Comparison of ENCODE assay signal across 11 cellular contexts in genomic region chr7:5596896-5597246, GRCh38. TPM values are rescaled to one million over a fixed set of nuclear protein-coding genes. Genes with fewer than 3 reads are reported as not detected.
DNase-seq lines count a peak whose midpoint lies in the region; ATAC-seq and TF ChIP-seq lines count a peak whose summit lies in the region.
"Had no signal": no experiment of that assay in that cellular context is flagged by ENCODE, and none has a peak within 500 bp of the region (broad histone marks: within the 10 kb centered on the region; RNA-seq: fewer than 3 reads in every experiment).

No MANE protein-coding gene starts in this region.

- TF ChIP-seq CTCF in CD4-positive, alpha-beta T cell (IDR thresholded peaks at IDR 0.05): no peak
- no peak for TF ChIP-seq CTCF in RWPE1 (conservative IDR thresholded peaks at IDR 0.05; ENCODE audit: low read depth)
- TF ChIP-seq CTCF in progenitor cell of endocrine pancreas (IDR thresholded peaks at IDR 0.05; ENCODE audit: unreplicated experiment): no peak

- H3K9me3 ChIP-seq in CD4-positive, alpha-beta T cell (ENCODE audit: control insufficient read depth, low read length): no peaks in the 10 kb centered on the region
- no peaks in the 10 kb centered on the region for H3K9me3 ChIP-seq in esophagus (ENCODE audit: control insufficient read depth in 2 of 2, insufficient read depth in 1 of 2, low read depth in 1 of 2, low read length in 1 of 2)
- H3K9me3 ChIP-seq: psoas muscle had no signal

- peak overlapping the region; percentile 11 for H3K4me3 Mint-ChIP-seq in CD4-positive, alpha-beta T cell
- H3K4me3 Mint-ChIP-seq in progenitor cell of endocrine pancreas (ENCODE audit: low read depth): peak overlapping the region; percentile 97

- peaks cover 30% of the 10 kb centered on the region for H3K27me3 Mint-ChIP-seq in CD4-positive, alpha-beta T cell
- H3K27me3 Mint-ChIP-seq in progenitor cell of endocrine pancreas: no peaks in the 10 kb centered on the region

- H3K4me1 Mint-ChIP-seq in CD4-positive, alpha-beta T cell (ENCODE audit: low read depth): peaks cover 22% of the 10 kb centered on the region
- peaks cover 24% of the 10 kb centered on the region for H3K4me1 Mint-ChIP-seq in progenitor cell of endocrine pancreas (ENCODE audit: low read depth)

- H3K36me3 ChIP-seq in esophagus (ENCODE audit: control insufficient read depth in 2 of 2, insufficient read depth in 2 of 2, low read length in 1 of 2): no peaks in the 10 kb centered on the region

- no peak overlapping the region for H3K27ac Mint-ChIP-seq in CD4-positive, alpha-beta T cell
- no peak overlapping the region for H3K27ac Mint-ChIP-seq in progenitor cell of endocrine pancreas
- H3K27ac Mint-ChIP-seq: immature natural killer cell had no signal

- no peaks in the 10 kb centered on the region for H3K9me3 Mint-ChIP-seq in CD4-positive, alpha-beta T cell
- no peaks in the 10 kb centered on the region for H3K9me3 Mint-ChIP-seq in progenitor cell of endocrine pancreas (ENCODE audit: low read depth)
- H3K9me3 Mint-ChIP-seq: immature natural killer cell had no signal

- POLR2A ChIA-PET in CD4-positive, alpha-beta T cell (lab: Charles Lee): no interaction called here
- POLR2A ChIA-PET in RWPE1 (lab: Yijun Ruan, JAX; ENCODE audit: low non-redundant PET) (no interaction called here), HEK293T (lab: Yijun Ruan, JAX) (no interaction called here)

- H3K4me1 ChIP-seq in esophagus (ENCODE audit: control insufficient read depth in 2 of 2, insufficient read depth in 2 of 2, low read length in 1 of 2): peaks cover 5 to 35% of the 10 kb centered on the region in 2 donors

- no peaks in the 10 kb centered on the region for H3K36me3 Mint-ChIP-seq in CD4-positive, alpha-beta T cell (ENCODE audit: low read depth)
- H3K36me3 Mint-ChIP-seq in progenitor cell of endocrine pancreas (ENCODE audit: insufficient read depth): peaks cover 6% of the 10 kb centered on the region
- H3K36me3 Mint-ChIP-seq: immature natural killer cell had no signal

- CTCF ChIA-PET in CD4-positive, alpha-beta T cell (lab: Charles Lee): no interaction called here
- CTCF ChIA-PET in RWPE1 (lab: Yijun Ruan, JAX): interaction anchor here (0.6 kb wide), 2 partner anchors 88 to 174 kb away, joined by 4 to 5 read pairs; no protein-coding TSS in a partner anchor
- CTCF ChIA-PET in HEK293T (lab: Yijun Ruan, JAX): no interaction called here

- intact Hi-C loops in CD4-positive, alpha-beta T cell (cut with DNase I, micrococcal nuclease): no loop called here

- WGBS in esophagus, 2 donors: 69 to 74% methylated on average over 4 of the region's 4 CpGs

- no peak overlapping the region for H3K27ac ChIP-seq in CD4-positive, alpha-beta T cell (ENCODE audit: low read depth, low read length)
- peak overlapping the region; percentile 99 for H3K27ac ChIP-seq in RWPE1
- peak overlapping the region; percentile 77 to 90 for H3K27ac ChIP-seq in esophagus (ENCODE audit: low read depth in 2 of 2, low read length in 1 of 2)
- H3K27ac ChIP-seq: psoas muscle had no signal

- DNase-seq in CD4-positive, alpha-beta T cell: no peak
- DNase-seq in RWPE1 (ENCODE audit: low spot score) (no peak), progenitor cell of endocrine pancreas (ENCODE audit: low spot score, unreplicated experiment) (no peak), HUDEP-2 (lab: John Stamatoyannopoulos, UW; ENCODE audit: unreplicated experiment in 76 of 76) (no peak), NAMALWA (ENCODE audit: low spot score) (no peak), HEK293T (ENCODE audit: extremely low spot score) (no peak)
- DNase-seq: DMS79 treated with DMSO at 0.1 percent for 48 hours, immature natural killer cell had no signal

- no peak overlapping the region for H3K4me3 ChIP-seq in esophagus (ENCODE audit: low read depth in 1 of 2, low read length in 2 of 2)

- no peak for ATAC-seq in CD4-positive, alpha-beta T cell (ENCODE audit: poor library complexity)
- no peak for ATAC-seq in HG02870 (IDR thresholded peaks at IDR 0.05; ENCODE audit: unreplicated experiment)

- H3K27me3 ChIP-seq in CD4-positive, alpha-beta T cell (ENCODE audit: control insufficient read depth, insufficient read depth, low read length): peaks cover 42% of the 10 kb centered on the region
- no peaks in the 10 kb centered on the region for H3K27me3 ChIP-seq in esophagus (ENCODE audit: control insufficient read depth in 1 of 2, insufficient read depth in 2 of 2, low read length in 2 of 2)

TF ChIP-seq in HEK293T, 16 proteins besides CTCF, POLR2A, EP300 and RAD21:
- TF ChIP-seq HDGF (IDR thresholded peaks at IDR 0.05; ENCODE audit: borderline replicate concordance): no peak
- TF ChIP-seq L3MBTL2 (conservative IDR thresholded peaks at IDR 0.05): no peak
- no peak for TF ChIP-seq ELF4 (IDR thresholded peaks at IDR 0.05)
- no peak for TF ChIP-seq NFRKB (IDR thresholded peaks at IDR 0.05)
- no peak for TF ChIP-seq FOXK2 (IDR thresholded peaks at IDR 0.05)
- TF ChIP-seq ZNF384 (IDR thresholded peaks at IDR 0.05): no peak
- TF ChIP-seq FOXA1 (IDR thresholded peaks at IDR 0.05): no peak
- TF ChIP-seq FOXM1 (IDR thresholded peaks at IDR 0.05; ENCODE audit: borderline replicate concordance): no peak
- TF ChIP-seq ARNT (IDR thresholded peaks at IDR 0.05): no peak
- no peak for TF ChIP-seq PKNOX1 (IDR thresholded peaks at IDR 0.05)
- no peak for TF ChIP-seq CTBP1 (IDR thresholded peaks at IDR 0.05; ENCODE audit: borderline replicate concordance)
- TF ChIP-seq BHLHE40 (IDR thresholded peaks at IDR 0.05; ENCODE audit: borderline replicate concordance): no peak
- TF ChIP-seq TARDBP (IDR thresholded peaks at IDR 0.05): no peak
- no peak for TF ChIP-seq LEF1 (IDR thresholded peaks at IDR 0.05; ENCODE audit: borderline replicate concordance)
- no peak for TF ChIP-seq SP1 (IDR thresholded peaks at IDR 0.05)
- TF ChIP-seq SUZ12 (IDR thresholded peaks at IDR 0.05): no peak

RNA-seq across cellular contexts. Expression of gene FSCN1, which starts 4.3 kb away (rescaled TPM):
- 1 to 10 TPM; 6.5 to 7.0 TPM for total RNA-seq in CD4-positive, alpha-beta T cell
- 10 to 100 TPM; 31.6 to 62.2 TPM for polyA plus RNA-seq in esophagus
- 212 and 216 TPM in 2 replicates for total RNA-seq in progenitor cell of endocrine pancreas

Comparison
In these comparisons a context has a peak if more than half of its experiments do, and no peak if none do; other contexts are left out.
1. RNA of gene FSCN1, which starts 4.3 kb away (total RNA-seq): 212 to 216 TPM in progenitor cell of endocrine pancreas; 6.5 to 7.0 TPM in CD4-positive, alpha-beta T cell; every median in the first group is over 10 times any median in the second.